In the genomic region with DNA sequence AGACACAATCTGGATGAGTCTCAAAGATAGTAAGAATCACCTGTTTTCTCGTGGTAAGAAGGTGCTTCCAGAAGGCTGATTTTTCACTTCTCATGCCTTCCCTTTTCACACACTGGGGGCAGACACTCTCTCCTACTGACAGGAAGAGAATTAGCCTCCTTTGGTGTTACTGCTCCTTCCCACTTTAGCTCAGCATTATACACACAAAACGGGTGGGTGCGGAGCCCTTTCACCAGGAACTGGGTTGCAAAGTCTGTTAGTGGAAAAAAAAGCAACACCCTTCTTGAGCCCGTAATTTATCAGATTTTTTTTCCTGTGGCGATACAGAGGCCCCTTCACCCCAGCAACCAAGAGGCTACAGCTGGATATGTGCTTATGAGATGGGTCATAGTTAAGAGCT, we compare ENCODE assay signal across 1 cellular context.
TF ChIP-seq lines count a peak whose summit lies in the region.

No MANE protein-coding gene starts in this region.

TF ChIP-seq in GM23338, 12 proteins besides CTCF, POLR2A, EP300 and RAD21 (continued from another document):
- no peak for TF ChIP-seq REST (IDR thresholded peaks at IDR 0.05; ENCODE audit: unreplicated experiment)
- TF ChIP-seq EZH2 (IDR thresholded peaks at IDR 0.05; ENCODE audit: low read depth, unreplicated experiment): no peak
- TF ChIP-seq CREB1 (CRISPR knock-in tag; IDR thresholded peaks at IDR 0.05; ENCODE audit: low read depth): no peak
- no peak for TF ChIP-seq ZNF462 (CRISPR knock-in tag; IDR thresholded peaks at IDR 0.05)
- TF ChIP-seq JUNB (IDR thresholded peaks at IDR 0.05; ENCODE audit: unreplicated experiment): no peak
- TF ChIP-seq NANOG (IDR thresholded peaks at IDR 0.05; ENCODE audit: borderline replicate concordance): no peak
